ENCODE assay signal across 8 cellular contexts in genomic region chr22:18000441-18001039, GRCh38. TPM values are rescaled to one million over a fixed set of nuclear protein-coding genes. Genes with fewer than 3 reads are reported as not detected.
A peak's percentile ranks its signal among the peaks of the same experiment; 100 is the strongest.
DNase-seq lines count a peak whose midpoint lies in the region; ATAC-seq, FAIRE-seq and TF ChIP-seq lines count a peak whose summit lies in the region.

No MANE protein-coding gene starts in this region.

- DNase-seq in DND-41 (peak; percentile 27), NCI-H69 (lab: John Stamatoyannopoulos, UW) (peak; percentile 52), smooth muscle cell (lab: John Stamatoyannopoulos, UW; ENCODE audit: unreplicated experiment) (peak; percentile 8), Kasumi-1 (lab: John Stamatoyannopoulos, UW) (no peak), GM19239 (ENCODE audit: insufficient read length, low spot score) (no peak), epidermal melanocyte (ENCODE audit: insufficient read length, low spot score) (no peak)
- DNase-seq in activated naive CD8-positive, alpha-beta T cell treated with anti-CD3 and anti-CD28 coated beads, Interleukin-2, amount 50 U/mL, for 24 hours, result peak; percentile 34

- H3K9ac ChIP-seq in DND-41 (ENCODE audit: low read depth, low read length) (peak overlapping the region; percentile 93), smooth muscle cell (ENCODE audit: low read depth) (peak overlapping the region; percentile 91)

- H3K4me3 ChIP-seq in DND-41 (ENCODE audit: low read depth in 1 of 2, low read length in 2 of 2) (peak overlapping the region; percentile 65 to 76; a peak in 3 of 4 replicates), iPS-11a (ENCODE audit: low read depth, low read length) (peak overlapping the region; percentile 69), smooth muscle cell (peak overlapping the region; percentile 88)

- H3K9me3 ChIP-seq in DND-41 (ENCODE audit: insufficient read depth, low read length, severe bottlenecking), result no peaks in the 10 kb centered on the region
- no peaks in the 10 kb centered on the region for H3K9me3 ChIP-seq in smooth muscle cell (replicated peaks; ENCODE audit: low read depth)

- no peak for TF ChIP-seq CTCF in DND-41 (IDR thresholded peaks at IDR 0.05; ENCODE audit: borderline replicate concordance, extremely low read depth, low read length, poor library complexity, severe bottlenecking)
- no peak for TF ChIP-seq CTCF in smooth muscle cell (IDR thresholded peaks at IDR 0.05; ENCODE audit: borderline replicate concordance, insufficient read depth, poor library complexity, severe bottlenecking)

- H4K20me1 ChIP-seq in DND-41 (ENCODE audit: insufficient read depth, low read length) (peaks cover 28% of the 10 kb centered on the region), smooth muscle cell (ENCODE audit: low read depth) (peaks cover 46% of the 10 kb centered on the region)

- H2AFZ ChIP-seq in DND-41 (ENCODE audit: low read depth, low read length) (peak overlapping the region; percentile 80), smooth muscle cell (ENCODE audit: low read depth) (peak overlapping the region; percentile 94)

- H3K27me3 ChIP-seq in DND-41 (ENCODE audit: insufficient read depth, low read length, poor library complexity) (no peaks in the 10 kb centered on the region), smooth muscle cell (ENCODE audit: low read depth) (no peaks in the 10 kb centered on the region)

- peaks cover 31% of the 10 kb centered on the region for H3K4me1 ChIP-seq in DND-41 (ENCODE audit: insufficient read depth, low read length)
- no peaks in the 10 kb centered on the region for H3K4me1 ChIP-seq in smooth muscle cell (ENCODE audit: low read depth)

- peaks cover 5% of the 10 kb centered on the region for H3F3A ChIP-seq in smooth muscle cell (ENCODE audit: low read depth)

- H3K27ac ChIP-seq in DND-41 (ENCODE audit: low read length), result peak overlapping the region; percentile 87
- H3K27ac ChIP-seq in smooth muscle cell (ENCODE audit: low read depth), result no peak overlapping the region

- H3K9me3 Mint-ChIP-seq in activated naive CD8-positive, alpha-beta T cell treated with anti-CD3 and anti-CD28 coated beads, Interleukin-2, amount 50 U/mL, for 24 hours, result no peaks in the 10 kb centered on the region

- H3K79me2 ChIP-seq in DND-41 (ENCODE audit: insufficient read depth, low read length) (peaks cover 55% of the 10 kb centered on the region), smooth muscle cell (ENCODE audit: low read depth) (peaks cover 57% of the 10 kb centered on the region)

- H3K4me2 ChIP-seq in DND-41 (ENCODE audit: insufficient read depth, low read length) (peak overlapping the region; percentile 70), smooth muscle cell (peak overlapping the region; percentile 85)

- WGBS in smooth muscle cell (ENCODE audit: low lambda C conversion rate), result 2% methylated on average over 34 of the region's 52 CpGs

- H3K36me3 Mint-ChIP-seq in activated naive CD8-positive, alpha-beta T cell treated with anti-CD3 and anti-CD28 coated beads, Interleukin-2, amount 50 U/mL, for 24 hours (ENCODE audit: low read depth), result peaks cover 1% of the 10 kb centered on the region

- peak overlapping the region; percentile 66 for H3K27ac Mint-ChIP-seq in activated naive CD8-positive, alpha-beta T cell treated with anti-CD3 and anti-CD28 coated beads, Interleukin-2, amount 50 U/mL, for 24 hours

- FAIRE-seq in GM19239 (lab: Jason Lieb, UNC), result no peak

- no peaks in the 10 kb centered on the region for H3K27me3 Mint-ChIP-seq in activated naive CD8-positive, alpha-beta T cell treated with anti-CD3 and anti-CD28 coated beads, Interleukin-2, amount 50 U/mL, for 24 hours

- H3K4me3 Mint-ChIP-seq in activated naive CD8-positive, alpha-beta T cell treated with anti-CD3 and anti-CD28 coated beads, Interleukin-2, amount 50 U/mL, for 24 hours, result peak overlapping the region; percentile 80

- no peaks in the 10 kb centered on the region for H3K36me3 ChIP-seq in DND-41 (ENCODE audit: insufficient read depth, low read length)
- H3K36me3 ChIP-seq in smooth muscle cell (ENCODE audit: low read depth), result no peaks in the 10 kb centered on the region

- H3K4me1 Mint-ChIP-seq in activated naive CD8-positive, alpha-beta T cell treated with anti-CD3 and anti-CD28 coated beads, Interleukin-2, amount 50 U/mL, for 24 hours, result peaks cover 52% of the 10 kb centered on the region

- ATAC-seq in DND-41 (ENCODE audit: insufficient read depth, low read depth), result peak; percentile 4; the same call in 2 of the 3 replicates
- ATAC-seq in activated naive CD8-positive, alpha-beta T cell treated with anti-CD3 and anti-CD28 coated beads, Interleukin-2, amount 50 U/mL, for 24 hours, result no peak

RNA-seq across cellular contexts. Expression of gene MICAL3, which starts 23.8 kb away (rescaled TPM):
- 15.4 and 28.6 TPM in 2 replicates for total RNA-seq in smooth muscle cell
- 3.1 and 9.5 TPM in 2 replicates for polyA plus RNA-seq in smooth muscle cell

Comparison
In these comparisons a context has a peak if more than half of its experiments do, and no peak if none do; other contexts are left out.
1. DNase-seq: peak in DND-41 (single experiment), NCI-H69 (single experiment), activated naive CD8-positive, alpha-beta T cell treated with anti-CD3 and anti-CD28 coated beads, Interleukin-2, amount 50 U/mL, for 24 hours (single experiment) and smooth muscle cell (single experiment); none in Kasumi-1 (0 of 2), GM19239 (single experiment) and epidermal melanocyte (single experiment).
2. Peak in every context shown above with its lines, with median percentiles within 50 percentile points of each other: H3K4me3 ChIP-seq.